In genomic region chr10:130479146-130479545, GRCh38 we compare ENCODE assay signal across 1 cellular context.
TF ChIP-seq lines count a peak whose summit lies in the region.

No MANE protein-coding gene starts in this region.

TF ChIP-seq in H1, 55 proteins besides CTCF, POLR2A, EP300 and RAD21 (continued from another document):
- TF ChIP-seq, protein P1, sequence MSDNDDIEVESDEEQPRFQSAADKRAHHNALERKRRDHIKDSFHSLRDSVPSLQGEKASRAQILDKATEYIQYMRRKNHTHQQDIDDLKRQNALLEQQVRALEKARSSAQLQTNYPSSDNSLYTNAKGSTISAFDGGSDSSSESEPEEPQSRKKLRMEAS (IDR thresholded peaks at IDR 0.05): peak; percentile 7; the same call in 1 of the 2 replicates
- TF ChIP-seq BACH1 (IDR thresholded peaks at IDR 0.05; ENCODE audit: low read length): no peak
